1 cellular context compared by ENCODE assay signal in genomic region chr7:20225384-20225783, GRCh38.
TF ChIP-seq lines count a peak whose summit lies in the region.

No MANE protein-coding gene starts in this region.

TF ChIP-seq in GM23338, 12 proteins besides CTCF, POLR2A, EP300 and RAD21 (continued from another document):
- TF ChIP-seq ZNF462 (CRISPR knock-in tag; IDR thresholded peaks at IDR 0.05), result no peak
- no peak for TF ChIP-seq ZNF331 (CRISPR knock-in tag; IDR thresholded peaks at IDR 0.05; ENCODE audit: low read depth)
- no peak for TF ChIP-seq POLR2AphosphoS5 (IDR thresholded peaks at IDR 0.05; ENCODE audit: low read depth)
- no peak for TF ChIP-seq EZH2phosphoT487 (IDR thresholded peaks at IDR 0.05; ENCODE audit: unreplicated experiment)
- no peak for TF ChIP-seq JUNB (IDR thresholded peaks at IDR 0.05; ENCODE audit: unreplicated experiment)
- TF ChIP-seq, protein P1, sequence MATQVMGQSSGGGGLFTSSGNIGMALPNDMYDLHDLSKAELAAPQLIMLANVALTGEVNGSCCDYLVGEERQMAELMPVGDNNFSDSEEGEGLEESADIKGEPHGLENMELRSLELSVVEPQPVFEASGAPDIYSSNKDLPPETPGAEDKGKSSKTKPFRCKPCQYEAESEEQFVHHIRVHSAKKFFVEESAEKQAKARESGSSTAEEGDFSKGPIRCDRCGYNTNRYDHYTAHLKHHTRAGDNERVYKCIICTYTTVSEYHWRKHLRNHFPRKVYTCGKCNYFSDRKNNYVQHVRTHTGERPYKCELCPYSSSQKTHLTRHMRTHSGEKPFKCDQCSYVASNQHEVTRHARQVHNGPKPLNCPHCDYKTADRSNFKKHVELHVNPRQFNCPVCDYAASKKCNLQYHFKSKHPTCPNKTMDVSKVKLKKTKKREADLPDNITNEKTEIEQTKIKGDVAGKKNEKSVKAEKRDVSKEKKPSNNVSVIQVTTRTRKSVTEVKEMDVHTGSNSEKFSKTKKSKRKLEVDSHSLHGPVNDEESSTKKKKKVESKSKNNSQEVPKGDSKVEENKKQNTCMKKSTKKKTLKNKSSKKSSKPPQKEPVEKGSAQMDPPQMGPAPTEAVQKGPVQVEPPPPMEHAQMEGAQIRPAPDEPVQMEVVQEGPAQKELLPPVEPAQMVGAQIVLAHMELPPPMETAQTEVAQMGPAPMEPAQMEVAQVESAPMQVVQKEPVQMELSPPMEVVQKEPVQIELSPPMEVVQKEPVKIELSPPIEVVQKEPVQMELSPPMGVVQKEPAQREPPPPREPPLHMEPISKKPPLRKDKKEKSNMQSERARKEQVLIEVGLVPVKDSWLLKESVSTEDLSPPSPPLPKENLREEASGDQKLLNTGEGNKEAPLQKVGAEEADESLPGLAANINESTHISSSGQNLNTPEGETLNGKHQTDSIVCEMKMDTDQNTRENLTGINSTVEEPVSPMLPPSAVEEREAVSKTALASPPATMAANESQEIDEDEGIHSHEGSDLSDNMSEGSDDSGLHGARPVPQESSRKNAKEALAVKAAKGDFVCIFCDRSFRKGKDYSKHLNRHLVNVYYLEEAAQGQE (IDR thresholded peaks at IDR 0.05; ENCODE audit: unreplicated experiment), result no peak
- TF ChIP-seq, protein P2, sequence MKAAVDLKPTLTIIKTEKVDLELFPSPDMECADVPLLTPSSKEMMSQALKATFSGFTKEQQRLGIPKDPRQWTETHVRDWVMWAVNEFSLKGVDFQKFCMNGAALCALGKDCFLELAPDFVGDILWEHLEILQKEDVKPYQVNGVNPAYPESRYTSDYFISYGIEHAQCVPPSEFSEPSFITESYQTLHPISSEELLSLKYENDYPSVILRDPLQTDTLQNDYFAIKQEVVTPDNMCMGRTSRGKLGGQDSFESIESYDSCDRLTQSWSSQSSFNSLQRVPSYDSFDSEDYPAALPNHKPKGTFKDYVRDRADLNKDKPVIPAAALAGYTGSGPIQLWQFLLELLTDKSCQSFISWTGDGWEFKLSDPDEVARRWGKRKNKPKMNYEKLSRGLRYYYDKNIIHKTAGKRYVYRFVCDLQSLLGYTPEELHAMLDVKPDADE (IDR thresholded peaks at IDR 0.05), result no peak
- TF ChIP-seq EZH2 (IDR thresholded peaks at IDR 0.05; ENCODE audit: low read depth, unreplicated experiment), result no peak
- TF ChIP-seq CREB1 (CRISPR knock-in tag; IDR thresholded peaks at IDR 0.05; ENCODE audit: low read depth), result no peak
- no peak for TF ChIP-seq ZNF114 (CRISPR knock-in tag; IDR thresholded peaks at IDR 0.05)
- TF ChIP-seq STAT1 (IDR thresholded peaks at IDR 0.05; ENCODE audit: unreplicated experiment), result no peak
